12 cellular contexts compared by ENCODE assay signal in genomic region chr22:30318773-30319419, GRCh38. TPM values are rescaled to one million over a fixed set of nuclear protein-coding genes. Genes with fewer than 3 reads are reported as not detected.
DNase-seq lines count a peak whose midpoint lies in the region; ATAC-seq and TF ChIP-seq lines count a peak whose summit lies in the region.
"Had no signal": no experiment of that assay in that cellular context is flagged by ENCODE, and none has a peak within 500 bp of the region (broad histone marks: within the 10 kb centered on the region; RNA-seq: fewer than 3 reads in every experiment).

No MANE protein-coding gene starts in this region.

- peaks cover 88% of the 10 kb centered on the region for H3K4me1 Mint-ChIP-seq in activated CD4-positive, alpha-beta T cell treated with anti-CD3 and anti-CD28 coated beads, Interleukin-2, amount 10 ng/mL, durations not matched to agents 7 days and 5 days
- peaks cover 70% of the 10 kb centered on the region for H3K4me1 Mint-ChIP-seq in activated B cell treated with CpG ODN at 0.5 μM for 24 hours

- no peak overlapping the region for H3K4me3 ChIP-seq in fibroblast of villous mesenchyme (ENCODE audit: low read depth, low read length)
- H3K4me3 ChIP-seq in spleen, result peak overlapping the region in 1 of 8 donors; percentile 15

- no peak for DNase-seq in activated CD4-positive, alpha-beta T cell treated with anti-CD3 and anti-CD28 coated beads, Interleukin-2, amount 10 ng/mL, durations not matched to agents 7 days and 5 days
- DNase-seq in activated CD4-positive, alpha-beta T cell treated with anti-CD3 and anti-CD28 coated beads, Interleukin-2, amount 50 U/mL, for 1 hour, result no peak
- DNase-seq in activated B cell treated with CpG ODN at 0.5 μM for 24 hours (no peak), fibroblast of villous mesenchyme (ENCODE audit: low read depth) (peak; percentile 59), spleen (no peak), cortex of kidney (lab: John Stamatoyannopoulos, UW) (no peak), NCI-H524 (lab: John Stamatoyannopoulos, UW) (no peak)
- DNase-seq: islet precursor cell, NCI-H226 had no signal

- H3K4me1 ChIP-seq in spleen, result peaks cover 74 to 100% (median 96%) of the 10 kb centered on the region in 6 donors

- TF ChIP-seq POLR2A in spleen (IDR thresholded peaks at IDR 0.05), result no peak

- CTCF ChIA-PET in activated CD4-positive, alpha-beta T cell treated with anti-CD3 and anti-CD28 coated beads, Interleukin-2, amount 10 ng/mL, durations not matched to agents 7 days and 5 days (lab: Charles Lee), result interaction anchor here (1.0 to 1.4 kb wide), 2 partner anchors 10 to 30 kb away, joined by 3 read pairs; partner anchors contain the start of gene CASTOR1
- CTCF ChIA-PET in activated B cell treated with CpG ODN at 0.5 μM for 24 hours (lab: Charles Lee), result no interaction called here

- peak overlapping the region; percentile 14 for H3K27ac Mint-ChIP-seq in activated CD4-positive, alpha-beta T cell treated with anti-CD3 and anti-CD28 coated beads, Interleukin-2, amount 10 ng/mL, durations not matched to agents 7 days and 5 days
- peak overlapping the region; percentile 3 for H3K27ac Mint-ChIP-seq in activated B cell treated with CpG ODN at 0.5 μM for 24 hours

- peaks cover 5% of the 10 kb centered on the region for H3K9me3 Mint-ChIP-seq in activated CD4-positive, alpha-beta T cell treated with anti-CD3 and anti-CD28 coated beads, Interleukin-2, amount 10 ng/mL, durations not matched to agents 7 days and 5 days
- no peaks in the 10 kb centered on the region for H3K9me3 Mint-ChIP-seq in activated B cell treated with CpG ODN at 0.5 μM for 24 hours

- TF ChIP-seq CTCF in activated B cell treated with CpG ODN at 0.5 μM for 24 hours (IDR thresholded peaks at IDR 0.05) (no peak), fibroblast of villous mesenchyme (IDR thresholded peaks at IDR 0.05; ENCODE audit: insufficient read depth, low read depth, low read length) (peak; percentile 19), spleen (IDR thresholded peaks at IDR 0.05 in 8 of 11, conservative IDR thresholded peaks at IDR 0.05 in 3 of 11) (no peak)

- no peaks in the 10 kb centered on the region for H3K27me3 ChIP-seq in spleen (replicated peaks in 1 of 7)

- ATAC-seq in activated B cell treated with CpG ODN at 0.5 μM for 24 hours (ENCODE audit: low read depth) (no peak), HG03520 (IDR thresholded peaks at IDR 0.05; ENCODE audit: unreplicated experiment) (no peak)

- H3K36me3 ChIP-seq in spleen, result peaks cover 0 to 65% (median 0%) of the 10 kb centered on the region in 6 donors

- peak overlapping the region; percentile 4 to 91 (median 78) for H3K27ac ChIP-seq in spleen

- peaks cover 77% of the 10 kb centered on the region for H3K36me3 Mint-ChIP-seq in activated CD4-positive, alpha-beta T cell treated with anti-CD3 and anti-CD28 coated beads, Interleukin-2, amount 10 ng/mL, durations not matched to agents 7 days and 5 days (ENCODE audit: low read depth)
- H3K36me3 Mint-ChIP-seq in activated B cell treated with CpG ODN at 0.5 μM for 24 hours (ENCODE audit: low read depth), result peaks cover 31% of the 10 kb centered on the region

- intact Hi-C loops in activated B cell treated with CpG ODN at 0.5 μM for 24 hours (cut with micrococcal nuclease) (no loop called here), spleen (cut with DNase I; ENCODE audit: low total_unique reads) (no loop called here)

- 32 to 68% (median 64%) methylated on average over 7 of the region's 7 CpGs for WGBS in spleen, 5 donors

- H3K4me3 Mint-ChIP-seq in activated CD4-positive, alpha-beta T cell treated with anti-CD3 and anti-CD28 coated beads, Interleukin-2, amount 10 ng/mL, durations not matched to agents 7 days and 5 days, result no peak overlapping the region
- H3K4me3 Mint-ChIP-seq in activated B cell treated with CpG ODN at 0.5 μM for 24 hours, result no peak overlapping the region

- POLR2A ChIA-PET in activated CD4-positive, alpha-beta T cell treated with anti-CD3 and anti-CD28 coated beads, Interleukin-2, amount 10 ng/mL, durations not matched to agents 7 days and 5 days (lab: Charles Lee), result interaction anchor here (0.5 kb wide), 1 partner anchor 381 kb away, joined by 5 read pairs; no protein-coding TSS in a partner anchor
- POLR2A ChIA-PET in activated B cell treated with CpG ODN at 0.5 μM for 24 hours (lab: Charles Lee), result no interaction called here

- H3K27me3 Mint-ChIP-seq in activated CD4-positive, alpha-beta T cell treated with anti-CD3 and anti-CD28 coated beads, Interleukin-2, amount 10 ng/mL, durations not matched to agents 7 days and 5 days, result no peaks in the 10 kb centered on the region
- no peaks in the 10 kb centered on the region for H3K27me3 Mint-ChIP-seq in activated B cell treated with CpG ODN at 0.5 μM for 24 hours

- H3K9me3 ChIP-seq in spleen, result no peaks in the 10 kb centered on the region

RNA-seq across cellular contexts. Expression of gene TBC1D10A, which starts 7.8 kb away (rescaled TPM):
- 10 to 100 TPM; 45.5 to 47.6 TPM for total RNA-seq in activated CD4-positive, alpha-beta T cell treated with anti-CD3 and anti-CD28 coated beads, Interleukin-2, amount 10 ng/mL, durations not matched to agents 7 days and 5 days
- 20.1 and 20.4 TPM in 2 replicates for total RNA-seq in activated B cell treated with CpG ODN at 0.5 μM for 24 hours
- 26.4 and 29.8 TPM in 2 replicates for total RNA-seq in fibroblast of villous mesenchyme
- 10 to 100 TPM; 26.8 to 46.4 (median 34.3) TPM for total RNA-seq in spleen
- 10 to 100 TPM; 21.1 to 37.4 (median 22.1) TPM for polyA plus RNA-seq in spleen

RNA-seq across cellular contexts. Expression of gene CASTOR1, which starts 29.6 kb away (rescaled TPM):
- 10 to 100 TPM; 16.7 to 20.0 TPM for total RNA-seq in activated CD4-positive, alpha-beta T cell treated with anti-CD3 and anti-CD28 coated beads, Interleukin-2, amount 10 ng/mL, durations not matched to agents 7 days and 5 days
- total RNA-seq in activated B cell treated with CpG ODN at 0.5 μM for 24 hours, result 2.4 and 3.5 TPM in 2 replicates
- total RNA-seq in fibroblast of villous mesenchyme, result 1.6 and 4.3 TPM in 2 replicates
- 10 to 100 TPM in 5 of 7 donors, 1 to 10 TPM in 2; 7.4 to 18.9 (median 14.6) TPM for total RNA-seq in spleen
- 10 to 100 TPM in 2 of 3 donors, 1 to 10 TPM in 1; 5.6 to 12.8 (median 12.0) TPM for polyA plus RNA-seq in spleen

RNA-seq across cellular contexts. Expression of gene SF3A1, which starts 37.8 kb away (rescaled TPM):
- total RNA-seq in activated CD4-positive, alpha-beta T cell treated with anti-CD3 and anti-CD28 coated beads, Interleukin-2, amount 10 ng/mL, durations not matched to agents 7 days and 5 days, result 100 to 1,000 TPM; 247 to 279 TPM
- 263 and 269 TPM in 2 replicates for total RNA-seq in activated B cell treated with CpG ODN at 0.5 μM for 24 hours
- total RNA-seq in fibroblast of villous mesenchyme, result 23.5 and 27.2 TPM in 2 replicates
- 100 to 1,000 TPM; 154 to 223 (median 182) TPM for total RNA-seq in spleen
- polyA plus RNA-seq in spleen, result 10 to 100 TPM; 14.9 to 22.8 (median 16.1) TPM

RNA-seq across cellular contexts. Expression of gene CCDC157, which starts 37.9 kb away (rescaled TPM):
- total RNA-seq in activated CD4-positive, alpha-beta T cell treated with anti-CD3 and anti-CD28 coated beads, Interleukin-2, amount 10 ng/mL, durations not matched to agents 7 days and 5 days, result 1 to 10 TPM; 3.5 to 4.3 TPM
- total RNA-seq in activated B cell treated with CpG ODN at 0.5 μM for 24 hours (1.8 and 2.9 TPM in 2 replicates), fibroblast of villous mesenchyme (1.3 and 2.6 TPM in 2 replicates), spleen (1 to 10 TPM; 2.1 to 8.1 (median 3.5) TPM)
- 1 to 10 TPM; 2.5 to 4.6 (median 3.9) TPM for polyA plus RNA-seq in spleen

RNA-seq across cellular contexts. Expression of gene OSM, which starts 52.2 kb away (rescaled TPM):
- total RNA-seq in activated CD4-positive, alpha-beta T cell treated with anti-CD3 and anti-CD28 coated beads, Interleukin-2, amount 10 ng/mL, durations not matched to agents 7 days and 5 days, result 10 to 100 TPM; 74.7 to 80.5 TPM
- total RNA-seq in activated B cell treated with CpG ODN at 0.5 μM for 24 hours (1.0 and 1.7 TPM in 2 replicates), fibroblast of villous mesenchyme (0.43 TPM in 1 of 2 replicates, not detected in the other), spleen (10 to 100 TPM in 2 of 7 donors, 1 to 10 TPM in 5; 2.1 to 16.8 (median 4.5) TPM)
- 1 to 10 TPM; 1.2 to 2.1 (median 1.7) TPM for polyA plus RNA-seq in spleen
- total RNA-seq: chondrocyte, fibroblast of lung had no signal
- polyA plus RNA-seq: fibroblast of lung had no signal
